34 cellular contexts compared by ENCODE assay signal in the genomic region with DNA sequence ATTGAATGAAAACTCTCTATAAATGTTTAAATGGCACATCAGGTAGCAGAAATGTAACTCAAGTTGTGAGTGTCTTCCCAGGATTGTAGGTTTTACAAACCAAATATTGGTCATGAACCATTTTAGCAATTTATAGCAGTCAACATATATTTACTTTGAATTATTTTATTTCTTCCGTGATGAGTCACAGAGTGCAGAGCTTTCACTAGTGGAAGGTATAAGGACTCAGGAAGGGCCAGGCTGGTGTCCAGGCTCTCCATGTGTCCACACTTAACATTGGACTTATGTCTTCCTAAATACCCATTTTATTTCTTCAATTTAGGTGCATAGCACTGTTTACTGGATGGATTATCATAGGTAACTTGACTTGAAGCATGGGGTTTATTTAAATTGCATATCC.
"Had no signal": no experiment of that assay in that cellular context is flagged by ENCODE, and none has a peak within 500 bp of the region (broad histone marks: within the 10 kb centered on the region; RNA-seq: fewer than 3 reads in every experiment).

No MANE protein-coding gene starts in this region.

- H3K9me3 ChIP-seq: MG63 had no signal

- H3K4me3 ChIP-seq: MG63 had no signal

- H3K9ac ChIP-seq: KMS-11 had no signal

- DNase-seq: Karpas-422, Kasumi-1, MG63, MM.1S, MV-4-11, NCI-H1048, NCI-H1092, NCI-H1092 treated with DMSO at 0.1 percent for 48 hours, NCI-H1105, NCI-H1105 treated with DMSO at 0.1 percent for 48 hours, NCI-H1417, NCI-H1417 treated with DMSO at 0.1 percent for 48 hours, NCI-H1436, NCI-H1436 treated with DMSO at 0.1 percent for 48 hours, NCI-H146, NCI-H1694, NCI-H1694 treated with DMSO at 0.1 percent for 48 hours, NCI-H187, NCI-H187 treated with DMSO at 0.1 percent for 48 hours, NCI-H1930, NCI-H2029, NCI-H2029 treated with DMSO at 0.1 percent for 48 hours, NCI-H2081, NCI-H2081 treated with DMSO at 0.1 percent for 48 hours, NCI-H2107, NCI-H2171, NCI-H2171 treated with DMSO at 0.1 percent for 48 hours, NCI-H2227 treated with DMSO at 0.1 percent for 48 hours, NCI-H226, NCI-H345, NCI-H446, NCI-H446 treated with DMSO at 0.1 percent for 48 hours, NCI-H510A had no signal

- H3K27ac ChIP-seq: KMS-11 had no signal

- H3K36me3 ChIP-seq: MG63 had no signal

- H3K4me2 ChIP-seq: KMS-11 had no signal

- H3K27me3 ChIP-seq: MG63 had no signal
